2 cellular contexts compared by ENCODE assay signal in the genomic region with DNA sequence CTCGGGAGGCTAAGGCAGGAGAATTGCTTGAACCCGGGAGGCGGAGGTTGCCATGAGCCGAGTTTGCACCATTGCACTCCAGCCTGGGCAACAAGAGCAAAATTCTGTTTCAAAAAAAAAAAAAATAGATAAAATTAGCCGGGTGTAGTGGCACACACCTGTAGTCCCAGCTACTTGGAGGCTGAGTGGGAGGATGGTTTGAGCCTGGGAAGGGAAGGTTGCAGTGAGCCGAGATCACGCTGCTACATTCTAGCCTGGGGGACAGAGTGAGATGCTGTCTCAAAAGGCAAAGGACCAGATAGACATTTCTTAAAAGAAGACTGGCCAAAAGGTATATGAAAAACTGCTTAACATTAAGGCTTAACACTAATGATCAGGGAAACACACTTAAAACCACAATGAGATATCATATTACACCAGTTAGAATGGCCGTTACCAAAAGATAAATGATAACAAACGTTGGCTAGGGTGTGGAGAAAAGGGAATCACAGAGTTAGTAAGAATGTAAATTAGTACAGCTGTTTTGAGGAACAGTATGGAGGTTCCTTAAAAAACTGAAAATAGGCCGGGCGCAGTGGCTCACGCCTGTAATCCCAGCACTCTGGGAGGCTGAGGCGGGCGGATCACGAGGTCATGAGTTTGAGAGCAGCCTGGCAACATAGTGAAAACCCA.
TF ChIP-seq lines count a peak whose summit lies in the region.

No MANE protein-coding gene starts in this region.

TF ChIP-seq in HEK293, 187 proteins besides CTCF, POLR2A, EP300 and RAD21:
- TF ChIP-seq ZNF777 (tag by site-specific recombination; IDR thresholded peaks at IDR 0.05; ENCODE audit: borderline replicate concordance) (no peak), SP7 (tag by site-specific recombination; IDR thresholded peaks at IDR 0.05) (0 out of 2 replicates have a peak, but pooled peaks have one; percentile 25), ZNF324 (tag by site-specific recombination; IDR thresholded peaks at IDR 0.05) (no peak), SCRT1 (tag by site-specific recombination; IDR thresholded peaks at IDR 0.05; ENCODE audit: borderline replicate concordance) (0 out of 2 replicates have a peak, but pooled peaks have one; percentile 63), SCRT2 (tag by site-specific recombination; IDR thresholded peaks at IDR 0.05) (peak; percentile 34; the same call in 1 of the 2 replicates), ZEB2 (tag by site-specific recombination; IDR thresholded peaks at IDR 0.05) (0 out of 2 replicates have a peak, but pooled peaks have one; percentile 21), ZFHX2 (tag by site-specific recombination; conservative IDR thresholded peaks at IDR 0.05) (0 out of 2 replicates have a peak, but pooled peaks have one; percentile 2), ZNF19 (tag by site-specific recombination; IDR thresholded peaks at IDR 0.05; ENCODE audit: low read depth) (no peak)

TF ChIP-seq in K562, 482 proteins besides CTCF, POLR2A, EP300 and RAD21:
- TF ChIP-seq CBFA2T3 (IDR thresholded peaks at IDR 0.05) (peak; percentile 50), ZNF780A (CRISPR knock-in tag; IDR thresholded peaks at IDR 0.05) (no peak), FOXK2 (conservative IDR thresholded peaks at IDR 0.05 in 1 of 2, IDR thresholded peaks at IDR 0.05 in 1 of 2; ENCODE audit: low read depth in 2 of 2) (0 out of 4 replicates have a peak, but pooled peaks of 1 of the 2 experiments have one; percentile 23), CTBP1 (IDR thresholded peaks at IDR 0.05; ENCODE audit: borderline replicate concordance) (peak; percentile 43; the same call in 1 of the 2 replicates), SMARCE1 (IDR thresholded peaks at IDR 0.05) (peak; percentile 42; the same call in 1 of the 2 replicates), ZNF184 (CRISPR knock-in tag; IDR thresholded peaks at IDR 0.05) (no peak), PML (IDR thresholded peaks at IDR 0.05; ENCODE audit: low read length) (no peak), SMARCA4 (IDR thresholded peaks at IDR 0.05) (peak; percentile 46; the same call in 1 of the 2 replicates), NR4A1 (CRISPR knock-in tag; IDR thresholded peaks at IDR 0.05) (no peak), NR4A1 (tag; IDR thresholded peaks at IDR 0.05) (no peak), DEAF1 (CRISPR knock-in tag; IDR thresholded peaks at IDR 0.05) (no peak), LCOR (CRISPR knock-in tag; IDR thresholded peaks at IDR 0.05) (no peak), ESRRA (IDR thresholded peaks at IDR 0.05; ENCODE audit: borderline replicate concordance, low read depth) (peak; percentile 58; the same call in 1 of the 2 replicates), ZBTB40 (IDR thresholded peaks at IDR 0.05) (no peak), ZBTB40 (CRISPR knock-in tag; IDR thresholded peaks at IDR 0.05) (no peak), PHF8 (IDR thresholded peaks at IDR 0.05; ENCODE audit: borderline replicate concordance, low read length) (no peak), SOX6 (IDR thresholded peaks at IDR 0.05) (peak; percentile 63; the same call in 1 of the 2 replicates), DPF2 (IDR thresholded peaks at IDR 0.05) (peak; percentile 25; the same call in 1 of the 2 replicates), TEAD4 (IDR thresholded peaks at IDR 0.05; ENCODE audit: low read length) (0 out of 2 replicates have a peak, but pooled peaks have one; percentile 27), TEAD4 (CRISPR knock-in tag; IDR thresholded peaks at IDR 0.05; ENCODE audit: borderline replicate concordance) (no peak), TFAP4 (CRISPR knock-in tag; IDR thresholded peaks at IDR 0.05; ENCODE audit: borderline replicate concordance) (peak; percentile 74), RCOR1 (IDR thresholded peaks at IDR 0.05; ENCODE audit: borderline replicate concordance in 1 of 2, low read depth in 2 of 2, low read length in 2 of 2) (0 out of 4 replicates have a peak, but pooled peaks of 1 of the 2 experiments have one; percentile 13), FOXM1 (IDR thresholded peaks at IDR 0.05; ENCODE audit: low read depth) (0 out of 2 replicates have a peak, but pooled peaks have one; percentile 27), FOXM1 (CRISPR knock-in tag; IDR thresholded peaks at IDR 0.05; ENCODE audit: low read depth) (no peak), ARID1B (IDR thresholded peaks at IDR 0.05) (peak; percentile 51)
TF ChIP-seq in K562: peak in this region for 13.
